In the genomic region with DNA sequence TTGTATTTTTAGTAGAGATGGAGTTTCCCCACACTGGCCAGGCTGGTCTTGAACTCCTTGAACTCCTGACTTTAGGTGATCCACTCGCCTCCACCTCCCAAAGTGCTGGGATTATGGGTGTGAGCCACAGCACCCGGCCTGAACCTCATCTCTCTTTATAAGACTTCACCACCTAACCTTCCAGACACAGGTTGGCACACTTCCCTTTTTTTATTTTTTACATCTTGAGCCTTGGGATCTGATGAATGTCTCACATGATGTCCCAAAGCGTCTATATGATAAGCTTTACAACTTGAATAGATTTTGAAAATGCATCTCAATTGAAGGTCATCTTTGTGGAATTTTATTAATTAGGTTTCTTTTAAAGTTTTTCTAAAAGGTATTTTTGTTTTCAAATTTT, we compare ENCODE assay signal across 21 cellular contexts.
"Had no signal": no experiment of that assay in that cellular context is flagged by ENCODE, and none has a peak within 500 bp of the region (broad histone marks: within the 10 kb centered on the region; RNA-seq: fewer than 3 reads in every experiment).

No MANE protein-coding gene starts in this region.

- H3K4me2 ChIP-seq: SK-N-SH had no signal

- H3K4me1 ChIP-seq: foreskin keratinocyte had no signal

- H3K9me3 ChIP-seq: SK-N-SH, vagina had no signal

- FAIRE-seq: astrocyte had no signal

- H3K27ac ChIP-seq: foreskin keratinocyte, vagina had no signal

- H3K4me3 ChIP-seq: vagina had no signal

- DNase-seq: activated CD4-positive, alpha-beta T cell treated with anti-CD3 and anti-CD28 coated beads, Interleukin-2, amount 10 ng/mL, durations not matched to agents 24 days and 14 days; activated CD4-positive, CD25-positive, alpha-beta regulatory T cell; activated CD8-positive, alpha-beta memory T cell treated with anti-CD3 and anti-CD28 coated beads, Interleukin-2, amount 50 U/mL, for 4 hours; activated effector memory CD4-positive, alpha-beta T cell treated with anti-CD3 and anti-CD28 coated beads, Interleukin-2, amount 50 U/mL, for 16 hours; activated T-cell treated with anti-CD3 and anti-CD28 coated beads, Interleukin-2, amount 50 U/mL, for 4 hours; glutamatergic neuron; mesendoderm; nucleus accumbens; retina; SK-N-SH; stimulated activated CD4-positive, alpha-beta T cell treated with anti-CD3 and anti-CD28 coated beads, Interleukin-12 subunit alpha, Interleukin-12 subunit beta, amount 100 ng/mL, for 4 hours; stimulated activated CD4-positive, alpha-beta T cell treated with anti-CD3 and anti-CD28 coated beads, Interleukin-2, amount 100 ng/mL, for 24 hours; stimulated activated naive CD8-positive, alpha-beta T cell treated with anti-CD3 and anti-CD28 coated beads, Interleukin-15, Interleukin-2, amounts not matched to agents 100 U/mL and 50 U/mL, for 24 hours; substantia nigra; T-cell; T-helper 9 cell; trophoblast cell had no signal

- H3K27me3 ChIP-seq: foreskin keratinocyte, vagina had no signal

- ATAC-seq: activated T-cell treated with anti-CD3 and anti-CD28 coated beads, Interleukin-2, amount 50 U/mL, for 4 hours; natural killer cell treated with Interleukin-12 subunit alpha and Interleukin-12 subunit beta and Interleukin-15 and Interleukin-18, amount 100 ng/mL, for 72 hours; stimulated activated naive CD8-positive, alpha-beta T cell treated with anti-CD3 and anti-CD28 coated beads, Interleukin-15, Interleukin-2, amounts not matched to agents 100 U/mL and 50 U/mL, for 24 hours; T-cell had no signal

- H3K9ac ChIP-seq: SK-N-SH had no signal

- H3K36me3 ChIP-seq: vagina had no signal
